ENCODE assay signal across 10 cellular contexts in genomic region chr14:105421723-105422615, GRCh38. TPM values are rescaled to one million over a fixed set of nuclear protein-coding genes. Genes with fewer than 3 reads are reported as not detected.
A peak's percentile ranks its signal among the peaks of the same experiment; 100 is the strongest.
DNase-seq lines count a peak whose midpoint lies in the region; ATAC-seq, FAIRE-seq and TF ChIP-seq lines count a peak whose summit lies in the region.
"Had no signal": no experiment of that assay in that cellular context is flagged by ENCODE, and none has a peak within 500 bp of the region (broad histone marks: within the 10 kb centered on the region; RNA-seq: fewer than 3 reads in every experiment).

No MANE protein-coding gene starts in this region.

- TF ChIP-seq EP300 in HepG2 (IDR thresholded peaks at IDR 0.05; ENCODE audit: low read depth in 2 of 2, low read length in 2 of 2) (no peak), HepG2 (CRISPR knock-in tag; IDR thresholded peaks at IDR 0.05; ENCODE audit: borderline replicate concordance) (no peak)

- H3K9ac ChIP-seq in HepG2 (ENCODE audit: insufficient read depth, low read depth, low read length) (peak overlapping the region; percentile 89; the same call in 1 of the 2 replicates), astrocyte (ENCODE audit: low read length) (peak overlapping the region; percentile 89)

- H3K27ac Mint-ChIP-seq in astrocyte (ENCODE audit: unreplicated experiment): peak overlapping the region; percentile 47
- H3K27ac Mint-ChIP-seq in memory B cell: no peak overlapping the region

- ATAC-seq in HepG2 (no peak), right lobe of liver (no peak), memory B cell (ENCODE audit: low read depth) (peak; percentile 29), GM18861 (IDR thresholded peaks at IDR 0.05; ENCODE audit: unreplicated experiment) (no peak)

- DNase-seq in HepG2 (ENCODE audit: low spot score): no peak
- DNase-seq in right lobe of liver: no peak
- DNase-seq in astrocyte (ENCODE audit: low read depth): no peak
- no peak for DNase-seq in memory B cell (ENCODE audit: low spot score in 2 of 2)
- DNase-seq in NCI-H510A (lab: John Stamatoyannopoulos, UW): no peak
- DNase-seq in activated CD4-positive, CD25-positive, alpha-beta regulatory T cell (lab: John Stamatoyannopoulos, UW): no peak
- DNase-seq in RPMI8226: no peak
- DNase-seq: NCI-H524 had no signal

- TF ChIP-seq RAD21 in HepG2 (CRISPR knock-in tag; IDR thresholded peaks at IDR 0.05): no peak

- POLR2A ChIA-PET in HepG2 (lab: Yijun Ruan, JAX): no interaction called here

- H3K4me3 Mint-ChIP-seq in astrocyte (ENCODE audit: unreplicated experiment): peak overlapping the region; percentile 92
- H3K4me3 Mint-ChIP-seq in memory B cell: peak overlapping the region; percentile 95

- H3K4me1 Mint-ChIP-seq in astrocyte (ENCODE audit: low read depth, unreplicated experiment) (peaks cover 6% of the 10 kb centered on the region), memory B cell (peaks cover 26% of the 10 kb centered on the region)

- no peaks in the 10 kb centered on the region for H3K9me3 ChIP-seq in HepG2 (ENCODE audit: low read length)
- no peaks in the 10 kb centered on the region for H3K9me3 ChIP-seq in right lobe of liver
- H3K9me3 ChIP-seq in astrocyte (ENCODE audit: insufficient read depth, low read depth, low read length): no peaks in the 10 kb centered on the region
- H3K9me3 ChIP-seq: upper lobe of right lung had no signal

- TF ChIP-seq POLR2A in HepG2 (IDR thresholded peaks at IDR 0.05; ENCODE audit: insufficient read depth in 1 of 2, low read depth in 2 of 2, low read length in 2 of 2): no peak; a peak in 1 of 4 replicates
- no peak for TF ChIP-seq POLR2A in right lobe of liver (IDR thresholded peaks at IDR 0.05)

- H3K79me2 ChIP-seq in HepG2 (ENCODE audit: insufficient read depth, low read length) (peaks cover 54% of the 10 kb centered on the region), astrocyte (ENCODE audit: insufficient read depth, low read length) (peaks cover 76% of the 10 kb centered on the region)

- H3K4me1 ChIP-seq in HepG2 (ENCODE audit: insufficient read depth, low read length) (peaks cover 43% of the 10 kb centered on the region), right lobe of liver (peaks cover 0 to 23% (median 3%) of the 10 kb centered on the region in 4 donors), astrocyte (ENCODE audit: insufficient read depth, low read length) (peaks cover 21% of the 10 kb centered on the region)

- H4K20me1 ChIP-seq in HepG2 (ENCODE audit: insufficient read depth, low read length) (0 out of 2 replicates have a peak, but pooled peaks cover 2% of the 10 kb centered on the region), astrocyte (ENCODE audit: insufficient read depth, low read length) (peaks cover 59% of the 10 kb centered on the region)

- TF ChIP-seq CTCF in HepG2 (CRISPR knock-in tag; IDR thresholded peaks at IDR 0.05) (no peak), right lobe of liver (IDR thresholded peaks at IDR 0.05) (no peak), astrocyte (IDR thresholded peaks at IDR 0.05; ENCODE audit: insufficient read depth, low read depth, low read length) (no peak)

- no peak overlapping the region for H2AFZ ChIP-seq in HepG2 (ENCODE audit: low read length)
- no peak overlapping the region for H2AFZ ChIP-seq in astrocyte (ENCODE audit: low read depth, low read length)

- H3K27ac ChIP-seq in HepG2 (ENCODE audit: extremely low read length, insufficient read depth, low read length) (no peak overlapping the region), right lobe of liver (peak overlapping the region in 1 of 3 donors; percentile 29), astrocyte (ENCODE audit: low read depth, low read length) (no peak overlapping the region)

- H3K27me3 ChIP-seq in HepG2 (ENCODE audit: control insufficient read depth in 1 of 2, insufficient read depth in 2 of 2, low read length in 2 of 2) (no peaks in the 10 kb centered on the region; a peak in 1 of 5 replicates), right lobe of liver (no peaks in the 10 kb centered on the region), astrocyte (ENCODE audit: insufficient read depth, low read length) (no peaks in the 10 kb centered on the region)
- H3K27me3 ChIP-seq: upper lobe of right lung had no signal

- FAIRE-seq in HepG2 (lab: Jason Lieb, UNC) (no peak), astrocyte (lab: Jason Lieb, UNC) (no peak)

- CTCF ChIA-PET in HepG2 (lab: Yijun Ruan, JAX; ENCODE audit: low intra/inter-chr PET ratio, low total read pairs): no interaction called here

- in situ Hi-C loops in HepG2 (cut with HindIII; ENCODE audit: extremely low pct_ligation_motif_present, low pct_unique_long_range_greater_than_20kb): loop anchor here (5.0 kb wide), 1 partner anchor 105 kb away; the partner anchor contains the start of gene TMEM121

- WGBS in HepG2 (ENCODE audit: low lambda C conversion rate): 91% methylated on average over 20 of the region's 32 CpGs
- 67% methylated on average over 2 of the region's 32 CpGs for WGBS in right lobe of liver (ENCODE audit: insufficient coverage, low coverage, low lambda C conversion rate, missing lambda C conversion rate)

- H3K4me2 ChIP-seq in HepG2 (ENCODE audit: low read depth, low read length): peak overlapping the region; percentile 81
- H3K4me2 ChIP-seq in astrocyte (ENCODE audit: low read length): peak overlapping the region; percentile 98

- peaks cover 8% of the 10 kb centered on the region for H3K36me3 Mint-ChIP-seq in astrocyte (ENCODE audit: low read depth, unreplicated experiment)
- peaks cover 4% of the 10 kb centered on the region for H3K36me3 Mint-ChIP-seq in memory B cell

- H3K27me3 Mint-ChIP-seq in astrocyte (ENCODE audit: low read depth, unreplicated experiment): peaks cover 3% of the 10 kb centered on the region
- H3K27me3 Mint-ChIP-seq in memory B cell: peaks cover 4% of the 10 kb centered on the region

- intact Hi-C loops in HepG2 (cut with micrococcal nuclease; ENCODE audit: unreplicated experiment) (no loop called here), right lobe of liver (cut with DNase I) (no loop called here)

- H3K9me3 Mint-ChIP-seq in astrocyte (ENCODE audit: unreplicated experiment) (no peaks in the 10 kb centered on the region), memory B cell (no peaks in the 10 kb centered on the region)

- BruUV-seq in HepG2 (replicated peaks; lab: Mats Ljungman, UMichigan): no TSS peak

- H3K36me3 ChIP-seq in HepG2 (replicated peaks in 1 of 2; ENCODE audit: control insufficient read depth in 1 of 2, insufficient read depth in 2 of 2, low read length in 2 of 2) (peaks cover 2 to 16% of the 10 kb centered on the region in 2 experiments; a peak in 2 of 5 replicates), right lobe of liver (no peaks in the 10 kb centered on the region), astrocyte (ENCODE audit: insufficient read depth, low read length) (no peaks in the 10 kb centered on the region)
- H3K36me3 ChIP-seq: upper lobe of right lung had no signal

- H3K4me3 ChIP-seq in HepG2 (replicated peaks in 1 of 3; ENCODE audit: insufficient read depth in 1 of 3, low read depth in 2 of 3, low read length in 3 of 3) (peak overlapping the region in 2 of 3 experiments; percentile 86 to 88; a peak in 2 of 6 replicates), right lobe of liver (no peak overlapping the region), astrocyte (ENCODE audit: insufficient read depth, low read depth, low read length) (no peak overlapping the region)

RNA-seq across cellular contexts. Expression of gene MTA1, which starts 2.3 kb away (rescaled TPM):
- total RNA-seq in HepG2 (2016; rRNA removed; fragmentation: Illumina TruSeq; extraction: Trizol): 19.1 and 35.2 TPM in 2 replicates
- total RNA-seq in HepG2 (2016; cell fraction: cytosol; rRNA removed; fragmentation: Illumina TruSeq; extraction: Trizol; ENCODE audit: low read depth): 56.8 and 63.0 TPM in 2 replicates
- 14.0 and 38.5 TPM in 2 replicates for total RNA-seq in HepG2 (2016; cell fraction: insoluble cytoplasmic fraction; rRNA removed; fragmentation: Illumina TruSeq; extraction: Trizol)
- total RNA-seq in HepG2 (2016; cell fraction: membrane; rRNA removed; fragmentation: Illumina TruSeq; extraction: Trizol): 52.7 and 56.0 TPM in 2 replicates
- total RNA-seq in HepG2 (2016; cell fraction: nucleus; rRNA removed; fragmentation: Illumina TruSeq; extraction: Trizol): 47.2 and 51.4 TPM in 2 replicates
- 85.7 and 85.8 TPM in 2 replicates for polyA plus RNA-seq in HepG2 (2011; rRNA removed)
- 39.0 and 48.4 TPM in 2 replicates for polyA plus RNA-seq in HepG2 (2011; cell fraction: cytosol; rRNA removed)
- 409 and 581 TPM in 2 replicates for polyA plus RNA-seq in HepG2 (2011; cell fraction: nucleus; rRNA removed)
- 58.3 and 62.1 TPM in 2 replicates for polyA plus RNA-seq in HepG2 (2012)
- polyA plus RNA-seq in HepG2 (2016; cell fraction: cytosol; fragmentation: Illumina TruSeq; extraction: Trizol; ENCODE audit: low read depth): 51.1 and 53.5 TPM in 2 replicates
- 36.2 and 45.8 TPM in 2 replicates for polyA plus RNA-seq in HepG2 (2016; cell fraction: insoluble cytoplasmic fraction; fragmentation: Illumina TruSeq; extraction: Trizol; ENCODE audit: low read depth)
- polyA plus RNA-seq in HepG2 (2016; cell fraction: membrane; fragmentation: Illumina TruSeq; extraction: Trizol; ENCODE audit: low read depth): 82.4 and 89.9 TPM in 2 replicates
- 244 and 255 TPM in 2 replicates for polyA plus RNA-seq in HepG2 (2016; cell fraction: nucleus; fragmentation: Illumina TruSeq; extraction: Trizol; ENCODE audit: insufficient read depth, low read depth)
- 53.3 and 73.7 TPM in 2 replicates for polyA minus RNA-seq in HepG2 (2011; rRNA and poly(A)+ RNA removed; ENCODE audit: low replicate concordance)
- polyA minus RNA-seq in HepG2 (2011; cell fraction: cytosol; rRNA and poly(A)+ RNA removed): 58.3 and 59.6 TPM in 2 replicates
- polyA minus RNA-seq in HepG2 (2011; cell fraction: nucleus; rRNA and poly(A)+ RNA removed): 88.5 and 90.4 TPM in 2 replicates
- total RNA-seq in right lobe of liver: 10 to 100 TPM; 18.6 to 45.1 (median 29.2) TPM
- 93.7 and 111 TPM in 2 replicates for total RNA-seq in astrocyte

RNA-seq across cellular contexts. Expression of gene TEX22, which starts 23.6 kb away (rescaled TPM):
- total RNA-seq in HepG2 (2016; rRNA removed; fragmentation: Illumina TruSeq; extraction: Trizol) (0.27 and 0.55 TPM in 2 replicates), right lobe of liver (under 1 TPM in 3 of 6 experiments, not detected in 3; 0.07 to 0.44 (median 0.35) TPM), astrocyte (1.2 and 2.5 TPM in 2 replicates)
- not detected in 2 replicates for total RNA-seq in HepG2 (2016; cell fraction: cytosol; rRNA removed; fragmentation: Illumina TruSeq; extraction: Trizol; ENCODE audit: low read depth)
- not detected in 2 replicates for total RNA-seq in HepG2 (2016; cell fraction: insoluble cytoplasmic fraction; rRNA removed; fragmentation: Illumina TruSeq; extraction: Trizol)
- total RNA-seq in HepG2 (2016; cell fraction: membrane; rRNA removed; fragmentation: Illumina TruSeq; extraction: Trizol): not detected in 2 replicates
- not detected in 2 replicates for total RNA-seq in HepG2 (2016; cell fraction: nucleus; rRNA removed; fragmentation: Illumina TruSeq; extraction: Trizol)
- polyA plus RNA-seq in HepG2 (2011; rRNA removed): 0.07 and 0.16 TPM in 2 replicates
- polyA plus RNA-seq in HepG2 (2011; cell fraction: cytosol; rRNA removed): not detected in 2 replicates
- 0.56 and 1.2 TPM in 2 replicates for polyA plus RNA-seq in HepG2 (2011; cell fraction: nucleus; rRNA removed)
- polyA plus RNA-seq in HepG2 (2012): 0.13 and 0.23 TPM in 2 replicates
- polyA plus RNA-seq in HepG2 (2016; cell fraction: cytosol; fragmentation: Illumina TruSeq; extraction: Trizol; ENCODE audit: low read depth): not detected in 2 replicates
- not detected in 2 replicates for polyA plus RNA-seq in HepG2 (2016; cell fraction: insoluble cytoplasmic fraction; fragmentation: Illumina TruSeq; extraction: Trizol; ENCODE audit: low read depth)
- polyA plus RNA-seq in HepG2 (2016; cell fraction: membrane; fragmentation: Illumina TruSeq; extraction: Trizol; ENCODE audit: low read depth): not detected in 2 replicates
- polyA plus RNA-seq in HepG2 (2016; cell fraction: nucleus; fragmentation: Illumina TruSeq; extraction: Trizol; ENCODE audit: insufficient read depth, low read depth): not detected in 2 replicates
- 0.16 and 0.82 TPM in 2 replicates for polyA minus RNA-seq in HepG2 (2011; rRNA and poly(A)+ RNA removed; ENCODE audit: low replicate concordance)
- polyA minus RNA-seq in HepG2 (2011; cell fraction: cytosol; rRNA and poly(A)+ RNA removed): not detected in 2 replicates
- 0.62 TPM in 1 of 2 replicates, not detected in the other for polyA minus RNA-seq in HepG2 (2011; cell fraction: nucleus; rRNA and poly(A)+ RNA removed)

RNA-seq across cellular contexts. Expression of gene CRIP2, which starts 52.7 kb away (rescaled TPM):
- total RNA-seq in HepG2 (2016; rRNA removed; fragmentation: Illumina TruSeq; extraction: Trizol) (32.1 and 37.9 TPM in 2 replicates), right lobe of liver (10 to 100 TPM; 11.2 to 50.0 (median 27.5) TPM), astrocyte (56.0 and 71.8 TPM in 2 replicates)
- total RNA-seq in HepG2 (2016; cell fraction: cytosol; rRNA removed; fragmentation: Illumina TruSeq; extraction: Trizol; ENCODE audit: low read depth): 22.2 and 30.3 TPM in 2 replicates
- total RNA-seq in HepG2 (2016; cell fraction: insoluble cytoplasmic fraction; rRNA removed; fragmentation: Illumina TruSeq; extraction: Trizol): 29.1 and 37.9 TPM in 2 replicates
- 30.8 and 36.2 TPM in 2 replicates for total RNA-seq in HepG2 (2016; cell fraction: membrane; rRNA removed; fragmentation: Illumina TruSeq; extraction: Trizol)
- total RNA-seq in HepG2 (2016; cell fraction: nucleus; rRNA removed; fragmentation: Illumina TruSeq; extraction: Trizol): 14.7 and 15.4 TPM in 2 replicates
- 18.0 and 31.6 TPM in 2 replicates for polyA plus RNA-seq in HepG2 (2011; rRNA removed)
- 18.1 and 57.4 TPM in 2 replicates for polyA plus RNA-seq in HepG2 (2011; cell fraction: cytosol; rRNA removed)
- polyA plus RNA-seq in HepG2 (2011; cell fraction: nucleus; rRNA removed): 37.9 and 74.0 TPM in 2 replicates
- polyA plus RNA-seq in HepG2 (2012): 3.6 and 7.4 TPM in 2 replicates
- polyA plus RNA-seq in HepG2 (2016; cell fraction: cytosol; fragmentation: Illumina TruSeq; extraction: Trizol; ENCODE audit: low read depth): 34.0 and 41.4 TPM in 2 replicates
- 44.2 and 51.5 TPM in 2 replicates for polyA plus RNA-seq in HepG2 (2016; cell fraction: insoluble cytoplasmic fraction; fragmentation: Illumina TruSeq; extraction: Trizol; ENCODE audit: low read depth)
- 41.2 and 43.7 TPM in 2 replicates for polyA plus RNA-seq in HepG2 (2016; cell fraction: membrane; fragmentation: Illumina TruSeq; extraction: Trizol; ENCODE audit: low read depth)
- 39.7 and 41.0 TPM in 2 replicates for polyA plus RNA-seq in HepG2 (2016; cell fraction: nucleus; fragmentation: Illumina TruSeq; extraction: Trizol; ENCODE audit: insufficient read depth, low read depth)
- 21.4 and 23.6 TPM in 2 replicates for polyA minus RNA-seq in HepG2 (2011; rRNA and poly(A)+ RNA removed; ENCODE audit: low replicate concordance)
- 8.4 and 15.7 TPM in 2 replicates for polyA minus RNA-seq in HepG2 (2011; cell fraction: cytosol; rRNA and poly(A)+ RNA removed)
- 2.2 and 7.5 TPM in 2 replicates for polyA minus RNA-seq in HepG2 (2011; cell fraction: nucleus; rRNA and poly(A)+ RNA removed)

Comparison
In these comparisons a context has a peak if more than half of its experiments do, and no peak if none do; other contexts are left out.
1. H3K4me3 ChIP-seq: peak in HepG2 (2 of 3); none in right lobe of liver (0 of 3) and astrocyte (single experiment).